In genomic region chr11:8192016-8192895, GRCh38 we compare ENCODE assay signal across 8 cellular contexts. TPM values are rescaled to one million over a fixed set of nuclear protein-coding genes. Genes with fewer than 3 reads are reported as not detected.
DNase-seq lines count a peak whose midpoint lies in the region; ATAC-seq and TF ChIP-seq lines count a peak whose summit lies in the region.

No MANE protein-coding gene starts in this region.

- no peak overlapping the region for H3K4me2 ChIP-seq in neural cell (ENCODE audit: low read length)

- TF ChIP-seq RAD21 in neural cell (conservative IDR thresholded peaks at IDR 0.05) = peak; percentile 88

- no peak for TF ChIP-seq EP300 in neural cell (conservative IDR thresholded peaks at IDR 0.05; ENCODE audit: poor library complexity, severe bottlenecking)

- no peaks in the 10 kb centered on the region for H3K9me2 ChIP-seq in neural cell (ENCODE audit: insufficient read depth, low read length)

- H3K9ac ChIP-seq in neural cell (ENCODE audit: low read length) = no peak overlapping the region

- ATAC-seq in HG03097 (IDR thresholded peaks at IDR 0.05; ENCODE audit: low FRiP score, unreplicated experiment) (peak; percentile 70), upper lobe of right lung (peak; percentile 87)

- TF ChIP-seq CTCF in fibroblast of mammary gland (conservative IDR thresholded peaks at IDR 0.05; ENCODE audit: control insufficient read depth, insufficient read depth, low read depth, low read length) = peak; percentile 94
- peak; percentile 90 for TF ChIP-seq CTCF in neural cell (IDR thresholded peaks at IDR 0.05; ENCODE audit: poor library complexity, severe bottlenecking)
- peak; percentile 84 for TF ChIP-seq CTCF in upper lobe of right lung (IDR thresholded peaks at IDR 0.05)

- H3K79me2 ChIP-seq in neural cell (replicated peaks; ENCODE audit: insufficient read depth, low read length) = no peaks in the 10 kb centered on the region

- H3K27me3 ChIP-seq in neural cell (ENCODE audit: insufficient read depth, low read depth, low read length) (no peaks in the 10 kb centered on the region), upper lobe of right lung (no peaks in the 10 kb centered on the region)

- intact Hi-C loops in upper lobe of right lung (cut with DNase I) = no loop called here

- H3K36me3 ChIP-seq in neural cell (ENCODE audit: insufficient read depth, low read length) = no peaks in the 10 kb centered on the region
- H3K36me3 ChIP-seq in upper lobe of right lung = no peaks in the 10 kb centered on the region

- H3K27ac ChIP-seq in neural cell (ENCODE audit: low read length) (no peak overlapping the region), upper lobe of right lung (no peak overlapping the region)

- H3K4me3 ChIP-seq in fibroblast of mammary gland (ENCODE audit: control insufficient read depth, low read depth, low read length) (no peak overlapping the region), neural cell (ENCODE audit: low read length) (no peak overlapping the region), upper lobe of right lung (no peak overlapping the region)

- H3K4me1 ChIP-seq in upper lobe of right lung = no peaks in the 10 kb centered on the region

- H2AFZ ChIP-seq in neural cell (ENCODE audit: low read depth, low read length) = no peak overlapping the region

- peak; percentile 56 for DNase-seq in NCI-H1436 (lab: John Stamatoyannopoulos, UW)
- DNase-seq in NCI-H1436 treated with DMSO at 0.1 percent for 48 hours (lab: John Stamatoyannopoulos, UW) = no peak
- DNase-seq in NCI-H524 (lab: John Stamatoyannopoulos, UW) = peak; percentile 39 to 73
- peak; percentile 32 for DNase-seq in activated CD8-positive, alpha-beta memory T cell treated with anti-CD3 and anti-CD28 coated beads, Interleukin-2, amount 50 U/mL, for 4 hours
- peak; percentile 69 for DNase-seq in fibroblast of mammary gland (ENCODE audit: low read depth)
- no peak for DNase-seq in upper lobe of right lung

- no peaks in the 10 kb centered on the region for H3F3A ChIP-seq in neural cell (ENCODE audit: insufficient read depth, low read length, poor library complexity, severe bottlenecking)

- H3K9me3 ChIP-seq in neural cell (ENCODE audit: low read length) (no peaks in the 10 kb centered on the region), upper lobe of right lung (no peaks in the 10 kb centered on the region)

- no peaks in the 10 kb centered on the region for H4K20me1 ChIP-seq in neural cell (ENCODE audit: insufficient read depth)

TF ChIP-seq in neural cell, 6 proteins besides CTCF, POLR2A, EP300 and RAD21:
- TF ChIP-seq SMC3 (conservative IDR thresholded peaks at IDR 0.05; ENCODE audit: poor library complexity) = peak; percentile 95
- TF ChIP-seq MXI1 (conservative IDR thresholded peaks at IDR 0.05; ENCODE audit: poor library complexity, severe bottlenecking) = no peak
- TF ChIP-seq, protein P1, sequence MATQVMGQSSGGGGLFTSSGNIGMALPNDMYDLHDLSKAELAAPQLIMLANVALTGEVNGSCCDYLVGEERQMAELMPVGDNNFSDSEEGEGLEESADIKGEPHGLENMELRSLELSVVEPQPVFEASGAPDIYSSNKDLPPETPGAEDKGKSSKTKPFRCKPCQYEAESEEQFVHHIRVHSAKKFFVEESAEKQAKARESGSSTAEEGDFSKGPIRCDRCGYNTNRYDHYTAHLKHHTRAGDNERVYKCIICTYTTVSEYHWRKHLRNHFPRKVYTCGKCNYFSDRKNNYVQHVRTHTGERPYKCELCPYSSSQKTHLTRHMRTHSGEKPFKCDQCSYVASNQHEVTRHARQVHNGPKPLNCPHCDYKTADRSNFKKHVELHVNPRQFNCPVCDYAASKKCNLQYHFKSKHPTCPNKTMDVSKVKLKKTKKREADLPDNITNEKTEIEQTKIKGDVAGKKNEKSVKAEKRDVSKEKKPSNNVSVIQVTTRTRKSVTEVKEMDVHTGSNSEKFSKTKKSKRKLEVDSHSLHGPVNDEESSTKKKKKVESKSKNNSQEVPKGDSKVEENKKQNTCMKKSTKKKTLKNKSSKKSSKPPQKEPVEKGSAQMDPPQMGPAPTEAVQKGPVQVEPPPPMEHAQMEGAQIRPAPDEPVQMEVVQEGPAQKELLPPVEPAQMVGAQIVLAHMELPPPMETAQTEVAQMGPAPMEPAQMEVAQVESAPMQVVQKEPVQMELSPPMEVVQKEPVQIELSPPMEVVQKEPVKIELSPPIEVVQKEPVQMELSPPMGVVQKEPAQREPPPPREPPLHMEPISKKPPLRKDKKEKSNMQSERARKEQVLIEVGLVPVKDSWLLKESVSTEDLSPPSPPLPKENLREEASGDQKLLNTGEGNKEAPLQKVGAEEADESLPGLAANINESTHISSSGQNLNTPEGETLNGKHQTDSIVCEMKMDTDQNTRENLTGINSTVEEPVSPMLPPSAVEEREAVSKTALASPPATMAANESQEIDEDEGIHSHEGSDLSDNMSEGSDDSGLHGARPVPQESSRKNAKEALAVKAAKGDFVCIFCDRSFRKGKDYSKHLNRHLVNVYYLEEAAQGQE (IDR thresholded peaks at IDR 0.05; ENCODE audit: borderline replicate concordance) = no peak

RNA-seq across cellular contexts. Expression of gene RIC3, which starts 23.4 kb away (rescaled TPM):
- polyA plus RNA-seq in neural cell = 94.5 and 103 TPM in 2 replicates
- polyA minus RNA-seq in neural cell = 58.9 and 71.4 TPM in 2 replicates
- 12.9 TPM for total RNA-seq in upper lobe of right lung

Comparison
In these comparisons a context has a peak if more than half of its experiments do, and no peak if none do; other contexts are left out.
1. DNase-seq: peak in NCI-H1436 (single experiment), NCI-H524 (2 of 2), activated CD8-positive, alpha-beta memory T cell treated with anti-CD3 and anti-CD28 coated beads, Interleukin-2, amount 50 U/mL, for 4 hours (single experiment) and fibroblast of mammary gland (single experiment); none in NCI-H1436 treated with DMSO at 0.1 percent for 48 hours (single experiment) and upper lobe of right lung (single experiment).
2. Peak in every context shown above with its lines, with median percentiles within 50 percentile points of each other: CTCF ChIP-seq.